Comparison of ENCODE assay signal across 23 cellular contexts in genomic region chr11:45378516-45378915, GRCh38.
DNase-seq lines count a peak whose midpoint lies in the region; ATAC-seq, FAIRE-seq and TF ChIP-seq lines count a peak whose summit lies in the region.
"Had no signal": no experiment of that assay in that cellular context is flagged by ENCODE, and none has a peak within 500 bp of the region (broad histone marks: within the 10 kb centered on the region; RNA-seq: fewer than 3 reads in every experiment).

No MANE protein-coding gene starts in this region.

- H3K4me3 ChIP-seq in HepG2 (replicated peaks in 1 of 3; ENCODE audit: insufficient read depth in 1 of 3, low read depth in 2 of 3, low read length in 3 of 3) (no peak overlapping the region), right lobe of liver (no peak overlapping the region), endodermal cell (ENCODE audit: low read length) (no peak overlapping the region)
- H3K4me3 ChIP-seq: A549; BLaER1 treated with 17β-estradiol and CSF1 and Interleukin-3, amounts not matched to agents 10 nM and 100 nM had no signal

- no peaks in the 10 kb centered on the region for H4K20me1 ChIP-seq in HepG2 (ENCODE audit: insufficient read depth, low read length)

- no peak overlapping the region for H3K4me2 ChIP-seq in HepG2 (ENCODE audit: low read depth, low read length)
- H3K4me2 ChIP-seq: A549; BLaER1 treated with 17β-estradiol and CSF1 and Interleukin-3, amounts not matched to agents 10 nM and 100 nM had no signal

- no peak overlapping the region for H3K27ac Mint-ChIP-seq in activated T-cell treated with anti-CD3 and anti-CD28 coated beads, Interleukin-2, amount 50 U/mL, for 24 hours
- no peak overlapping the region for H3K27ac Mint-ChIP-seq in endodermal cell
- H3K27ac Mint-ChIP-seq: B cell; CD4-positive, alpha-beta T cell; CD8-positive, alpha-beta T cell had no signal

- no peak for TF ChIP-seq EP300 in HepG2 (IDR thresholded peaks at IDR 0.05; ENCODE audit: low read depth in 2 of 2, low read length in 2 of 2)
- no peak for TF ChIP-seq EP300 in HepG2 (CRISPR knock-in tag; IDR thresholded peaks at IDR 0.05; ENCODE audit: borderline replicate concordance)

- no peak overlapping the region for H3K27ac ChIP-seq in HepG2 (ENCODE audit: extremely low read length, insufficient read depth, low read length)
- H3K27ac ChIP-seq in right lobe of liver = no peak overlapping the region
- H3K27ac ChIP-seq in endodermal cell (ENCODE audit: low read depth, low read length) = no peak overlapping the region
- H3K27ac ChIP-seq: 22Rv1; A549; BLaER1 treated with 17β-estradiol and CSF1 and Interleukin-3, amounts not matched to agents 10 nM and 100 nM; C4-2B had no signal

- no peak overlapping the region for H2AFZ ChIP-seq in HepG2 (ENCODE audit: low read length)

- TF ChIP-seq CTCF in HepG2 (CRISPR knock-in tag; IDR thresholded peaks at IDR 0.05) = no peak
- TF ChIP-seq CTCF in right lobe of liver (IDR thresholded peaks at IDR 0.05) = no peak
- TF ChIP-seq CTCF in endodermal cell (conservative IDR thresholded peaks at IDR 0.05) = peak; percentile 36

- H3K4me3 Mint-ChIP-seq in activated T-cell treated with anti-CD3 and anti-CD28 coated beads, Interleukin-2, amount 50 U/mL, for 24 hours = no peak overlapping the region
- H3K4me3 Mint-ChIP-seq in endodermal cell = no peak overlapping the region
- H3K4me3 Mint-ChIP-seq: B cell; CD4-positive, alpha-beta T cell; CD8-positive, alpha-beta T cell had no signal

- CTCF ChIA-PET in HepG2 (lab: Yijun Ruan, JAX; ENCODE audit: low intra/inter-chr PET ratio, low total read pairs) = no interaction called here

- no peak for FAIRE-seq in HepG2 (lab: Jason Lieb, UNC)
- FAIRE-seq: A549, D721Med, G401.6, GM12891, GM18507 had no signal

- peaks cover 5% of the 10 kb centered on the region for H3K27me3 Mint-ChIP-seq in activated T-cell treated with anti-CD3 and anti-CD28 coated beads, Interleukin-2, amount 50 U/mL, for 24 hours
- H3K27me3 Mint-ChIP-seq in endodermal cell (ENCODE audit: insufficient read depth) = peaks cover 9% of the 10 kb centered on the region

- intact Hi-C loops in HepG2 (cut with micrococcal nuclease; ENCODE audit: unreplicated experiment) (loop anchor here (10.0 kb wide), 1 partner anchor 56 kb away; no protein-coding TSS in a partner anchor), right lobe of liver (cut with DNase I) (loop anchor here (10.0 kb wide), 1 partner anchor 276 kb away; no protein-coding TSS in a partner anchor)

- H3K36me3 Mint-ChIP-seq in activated T-cell treated with anti-CD3 and anti-CD28 coated beads, Interleukin-2, amount 50 U/mL, for 24 hours (ENCODE audit: low read depth) = no peaks in the 10 kb centered on the region
- no peaks in the 10 kb centered on the region for H3K36me3 Mint-ChIP-seq in endodermal cell (ENCODE audit: low read depth)
- H3K36me3 Mint-ChIP-seq: CD8-positive, alpha-beta T cell had no signal

- H3K9me3 ChIP-seq in HepG2 (ENCODE audit: low read length) (no peaks in the 10 kb centered on the region), right lobe of liver (no peaks in the 10 kb centered on the region), endodermal cell (ENCODE audit: control insufficient read depth, low read length) (no peaks in the 10 kb centered on the region)
- H3K9me3 ChIP-seq: A549; BLaER1 treated with 17β-estradiol and CSF1 and Interleukin-3, amounts not matched to agents 10 nM and 100 nM; Caco-2 had no signal

- BruUV-seq in HepG2 (replicated peaks; lab: Mats Ljungman, UMichigan) = no TSS peak

- H3K9me3 Mint-ChIP-seq in activated T-cell treated with anti-CD3 and anti-CD28 coated beads, Interleukin-2, amount 50 U/mL, for 24 hours = no peaks in the 10 kb centered on the region
- no peaks in the 10 kb centered on the region for H3K9me3 Mint-ChIP-seq in endodermal cell
- H3K9me3 Mint-ChIP-seq: CD4-positive, alpha-beta T cell; CD8-positive, alpha-beta T cell had no signal

- H3K36me3 ChIP-seq in HepG2 (replicated peaks in 1 of 2; ENCODE audit: control insufficient read depth in 1 of 2, insufficient read depth in 2 of 2, low read length in 2 of 2) = no peaks in the 10 kb centered on the region
- no peaks in the 10 kb centered on the region for H3K36me3 ChIP-seq in right lobe of liver
- H3K36me3 ChIP-seq in endodermal cell (ENCODE audit: control insufficient read depth, insufficient read depth, low read length) = no peaks in the 10 kb centered on the region
- H3K36me3 ChIP-seq: BLaER1 treated with 17β-estradiol and CSF1 and Interleukin-3, amounts not matched to agents 10 nM and 100 nM had no signal

- H3K9ac ChIP-seq in HepG2 (ENCODE audit: insufficient read depth, low read depth, low read length) = no peak overlapping the region
- H3K9ac ChIP-seq in endodermal cell (ENCODE audit: extremely low read depth, low read length, poor library complexity, severe bottlenecking) = no peak overlapping the region
- H3K9ac ChIP-seq: BLaER1 treated with 17β-estradiol and CSF1 and Interleukin-3, amounts not matched to agents 10 nM and 100 nM had no signal

- H3K79me2 ChIP-seq in HepG2 (ENCODE audit: insufficient read depth, low read length) = no peaks in the 10 kb centered on the region

- TF ChIP-seq POLR2A in HepG2 (IDR thresholded peaks at IDR 0.05; ENCODE audit: insufficient read depth in 1 of 2, low read depth in 2 of 2, low read length in 2 of 2) (no peak), right lobe of liver (IDR thresholded peaks at IDR 0.05) (no peak)

- ATAC-seq in HepG2 = peak; percentile 55
- no peak for ATAC-seq in right lobe of liver
- no peak for ATAC-seq in GM18498 (IDR thresholded peaks at IDR 0.05; ENCODE audit: unreplicated experiment)
- ATAC-seq: A549; CD8-positive, alpha-beta T cell had no signal

- peak; percentile 4 for DNase-seq in activated T-cell treated with anti-CD3 and anti-CD28 coated beads, Interleukin-2, amount 50 U/mL, for 1 hour
- DNase-seq in activated T-cell treated with anti-CD3 and anti-CD28 coated beads, Interleukin-2, amount 50 U/mL, for 24 hours = no peak
- no peak for DNase-seq in HepG2 (ENCODE audit: low spot score)
- no peak for DNase-seq in right lobe of liver
- no peak for DNase-seq in endodermal cell
- DNase-seq in T1000 (lab: John Stamatoyannopoulos, UW) = no peak
- DNase-seq: AML-193; Caco-2; Calu3; CD4-positive, alpha-beta T cell; CD8-positive, alpha-beta T cell; DMS79 treated with DMSO at 0.1 percent for 48 hours; GF-D8 had no signal

- POLR2A ChIA-PET in HepG2 (lab: Yijun Ruan, JAX) = no interaction called here

- WGBS in HepG2 (ENCODE audit: low lambda C conversion rate) = 34% methylated on average over 6 of the region's 6 CpGs
- WGBS in right lobe of liver (ENCODE audit: insufficient coverage, low coverage, low lambda C conversion rate, missing lambda C conversion rate) = 92% methylated on average over 2 of the region's 6 CpGs
- 94 to 100% methylated on average over 2 to 6 of the region's 6 CpGs for WGBS in endodermal cell (ENCODE audit: insufficient coverage in 1 of 2, insufficient read length in 1 of 2), 2 experiments

- peaks cover 30% of the 10 kb centered on the region for H3K4me1 Mint-ChIP-seq in activated T-cell treated with anti-CD3 and anti-CD28 coated beads, Interleukin-2, amount 50 U/mL, for 24 hours (ENCODE audit: low read depth)
- peaks cover 4% of the 10 kb centered on the region for H3K4me1 Mint-ChIP-seq in endodermal cell

- peaks cover 7% of the 10 kb centered on the region for H3K4me1 ChIP-seq in HepG2 (ENCODE audit: insufficient read depth, low read length)
- H3K4me1 ChIP-seq in right lobe of liver = peaks cover 0 to 3% (median 0%) of the 10 kb centered on the region in 4 donors
- H3K4me1 ChIP-seq in endodermal cell (ENCODE audit: control insufficient read depth, insufficient read depth, low read length) = peaks cover 3% of the 10 kb centered on the region
- H3K4me1 ChIP-seq: A549, Caco-2 had no signal

- in situ Hi-C loops in HepG2 (cut with HindIII; ENCODE audit: extremely low pct_ligation_motif_present, low pct_unique_long_range_greater_than_20kb) = no loop called here

- no peak for TF ChIP-seq RAD21 in HepG2 (CRISPR knock-in tag; IDR thresholded peaks at IDR 0.05)

- H3K27me3 ChIP-seq in HepG2 (ENCODE audit: control insufficient read depth in 1 of 2, insufficient read depth in 2 of 2, low read length in 2 of 2) (peaks cover 0 to 12% of the 10 kb centered on the region in 2 experiments; a peak in 3 of 5 replicates), right lobe of liver (no peaks in the 10 kb centered on the region), endodermal cell (ENCODE audit: control insufficient read depth, insufficient read depth, low read length, poor library complexity, severe bottlenecking) (no peaks in the 10 kb centered on the region)

TF ChIP-seq in HepG2, 621 proteins besides CTCF, POLR2A, EP300 and RAD21:
- TF ChIP-seq ZNF772 (CRISPR knock-in tag; IDR thresholded peaks at IDR 0.05) (no peak), DNMT1 (CRISPR knock-in tag; IDR thresholded peaks at IDR 0.05) (no peak), ZNF230 (CRISPR knock-in tag; IDR thresholded peaks at IDR 0.05) (no peak), NFE2L2 (IDR thresholded peaks at IDR 0.05; ENCODE audit: low read length) (no peak), ZFP90 (CRISPR knock-in tag; IDR thresholded peaks at IDR 0.05; ENCODE audit: borderline replicate concordance) (no peak), ZKSCAN5 (CRISPR knock-in tag; IDR thresholded peaks at IDR 0.05) (no peak), ETV6 (CRISPR knock-in tag; conservative IDR thresholded peaks at IDR 0.05) (no peak), ZNF577 (CRISPR knock-in tag; IDR thresholded peaks at IDR 0.05; ENCODE audit: borderline replicate concordance, low read depth) (no peak), CREM (IDR thresholded peaks at IDR 0.05) (no peak), CREM (CRISPR knock-in tag; IDR thresholded peaks at IDR 0.05) (no peak), GATAD1 (CRISPR knock-in tag; IDR thresholded peaks at IDR 0.05) (no peak), FOXO1 (CRISPR knock-in tag; IDR thresholded peaks at IDR 0.05) (no peak), PBX3 (CRISPR knock-in tag; IDR thresholded peaks at IDR 0.05; ENCODE audit: borderline replicate concordance) (no peak)
